9 cellular contexts compared by ENCODE assay signal in genomic region chr6:29941476-29941875, GRCh38. TPM values are rescaled to one million over a fixed set of nuclear protein-coding genes. Genes with fewer than 3 reads are reported as not detected.
DNase-seq lines count a peak whose midpoint lies in the region; ATAC-seq, FAIRE-seq and TF ChIP-seq lines count a peak whose summit lies in the region.
"Had no signal": no experiment of that assay in that cellular context is flagged by ENCODE, and none has a peak within 500 bp of the region (broad histone marks: within the 10 kb centered on the region; RNA-seq: fewer than 3 reads in every experiment).

No MANE protein-coding gene starts in this region.

- H3K4me2 ChIP-seq in IMR-90 (ENCODE audit: low read depth, low read length) (peak overlapping the region; percentile 97), K562 (ENCODE audit: insufficient read depth, low read length) (no peak overlapping the region)

- TF ChIP-seq RAD21 in IMR-90 (IDR thresholded peaks at IDR 0.05; ENCODE audit: low read length) = no peak
- no peak for TF ChIP-seq RAD21 in K562 (CRISPR knock-in tag; conservative IDR thresholded peaks at IDR 0.05 in 1 of 2, IDR thresholded peaks at IDR 0.05 in 1 of 2)

- TF ChIP-seq CTCF in AG04449 (IDR thresholded peaks at IDR 0.05; ENCODE audit: insufficient read depth, low read length, missing control alignments) (no peak), IMR-90 (conservative IDR thresholded peaks at IDR 0.05; ENCODE audit: low read depth, low read length) (no peak), K562 (IDR thresholded peaks at IDR 0.05 in 2 of 3, conservative IDR thresholded peaks at IDR 0.05 in 1 of 3; ENCODE audit: insufficient read depth in 2 of 3, low read depth in 1 of 3, low read length in 3 of 3) (no peak)

- in situ Hi-C loops in IMR-90 (cut with MboI; ENCODE audit: low sequenced_read_pairs) (no loop called here), K562 (cut with MboI) (no loop called here)

- no peak overlapping the region for H2BK120ac ChIP-seq in IMR-90 (ENCODE audit: low read depth, low read length)

- peak overlapping the region; percentile 87 for H2BK5ac ChIP-seq in IMR-90 (ENCODE audit: low read depth, low read length, poor library complexity, severe bottlenecking)

- intact Hi-C loops in IMR-90 (cut with micrococcal nuclease) (no loop called here), K562 (cut with micrococcal nuclease) (loop anchor here (5.0 kb wide), 1 partner anchor 54 kb away; no protein-coding TSS in a partner anchor)

- peak overlapping the region; percentile 87; the same call in 1 of the 2 replicates for H4K5ac ChIP-seq in IMR-90 (ENCODE audit: low read depth, low read length)

- dilution Hi-C loops in IMR-90 (cut with HindIII; ENCODE audit: low sequenced_read_pairs, unreplicated experiment) = no loop called here

- peaks cover 4% of the 10 kb centered on the region; the same call in 1 of the 2 replicates for H4K20me1 ChIP-seq in IMR-90 (ENCODE audit: insufficient read depth, low read length)
- no peaks in the 10 kb centered on the region for H4K20me1 ChIP-seq in K562 (replicated peaks; ENCODE audit: control insufficient read depth, insufficient read depth, low read length)

- H3K56ac ChIP-seq in IMR-90 (ENCODE audit: extremely low read depth, insufficient read depth, low read length) = no peak overlapping the region

- H3K18ac ChIP-seq in IMR-90 (ENCODE audit: low read depth, low read length) = no peak overlapping the region; the same call in 1 of the 2 replicates

- no peak overlapping the region for H4K91ac ChIP-seq in IMR-90 (ENCODE audit: insufficient read depth, low read depth, low read length)

- TF ChIP-seq EP300 in K562 (IDR thresholded peaks at IDR 0.05; ENCODE audit: low read length) = no peak

- BruUV-seq in IMR-90 (replicated peaks; lab: Mats Ljungman, UMichigan) (no TSS peak), K562 (replicated peaks; lab: Mats Ljungman, UMichigan) (no TSS peak)

- no peak overlapping the region for H2AK9ac ChIP-seq in IMR-90 (replicated peaks; ENCODE audit: low read depth, low read length, poor library complexity)

- H2BK15ac ChIP-seq in IMR-90 (ENCODE audit: low read depth, low read length) = 0 out of 3 replicates have a peak overlapping the region, but pooled peaks have one; percentile 40

- H2AK5ac ChIP-seq in IMR-90 (ENCODE audit: low read depth, low read length) = no peak overlapping the region

- peak overlapping the region; percentile 93; the same call in 1 of the 2 replicates for H3K4ac ChIP-seq in IMR-90 (ENCODE audit: low read depth, low read length)

- DNase-seq in AG04449 (ENCODE audit: low read depth, low spot score) (no peak), IMR-90 (peak; percentile 56), K562 (ENCODE audit: extremely low read depth in 1 of 4, low spot score in 3 of 4) (no peak), NCI-H82 (lab: John Stamatoyannopoulos, UW) (no peak), T1000 (lab: John Stamatoyannopoulos, UW) (no peak)

- TF ChIP-seq POLR2A in IMR-90 (IDR thresholded peaks at IDR 0.05; ENCODE audit: low read depth, low read length) = no peak
- no peak for TF ChIP-seq POLR2A in K562 (conservative IDR thresholded peaks at IDR 0.05)

- H3K27me3 ChIP-seq in IMR-90 (ENCODE audit: control insufficient read depth, insufficient read depth, low read length) (no peaks in the 10 kb centered on the region), K562 (ENCODE audit: control insufficient read depth in 2 of 2, insufficient read depth in 2 of 2, low read length in 2 of 2) (no peaks in the 10 kb centered on the region; a peak in 1 of 5 replicates), muscle layer of colon (ENCODE audit: control insufficient read depth in 1 of 2, insufficient read depth in 2 of 2, low read length in 2 of 2) (no peaks in the 10 kb centered on the region)

- H3K36me3 ChIP-seq in IMR-90 (ENCODE audit: control insufficient read depth, insufficient read depth, low read length) = peaks cover 17% of the 10 kb centered on the region
- no peaks in the 10 kb centered on the region for H3K36me3 ChIP-seq in K562 (ENCODE audit: control insufficient read depth, insufficient read depth, low read length)
- peaks cover 13% of the 10 kb centered on the region for H3K36me3 ChIP-seq in muscle layer of colon (ENCODE audit: insufficient read depth, low read length)

- ATAC-seq in IMR-90 (ENCODE audit: low read depth) (no peak), K562 (no peak), HG02970 (IDR thresholded peaks at IDR 0.05; ENCODE audit: low FRiP score, unreplicated experiment) (no peak), GM19455 (IDR thresholded peaks at IDR 0.05; ENCODE audit: unreplicated experiment) (no peak)

- no peak overlapping the region for H2AFZ ChIP-seq in IMR-90 (replicated peaks; ENCODE audit: low read length, poor library complexity)
- no peak overlapping the region for H2AFZ ChIP-seq in K562 (ENCODE audit: low read depth, low read length)

- H3K27ac ChIP-seq in IMR-90 (ENCODE audit: insufficient read depth, low read length) (no peak overlapping the region), K562 (ENCODE audit: extremely low read depth, low read depth, low read length) (no peak overlapping the region), muscle layer of colon (ENCODE audit: low read depth, low read length) (peak overlapping the region; percentile 75)

- peak overlapping the region; percentile 74 to 87; a peak in 2 of 4 replicates for H4K8ac ChIP-seq in IMR-90 (ENCODE audit: low read depth in 2 of 2, low read length in 2 of 2)

- POLR2A ChIA-PET in AG04449 (lab: Yijun Ruan, JAX) (interaction anchor here (1.3 kb wide), 1 partner anchor 11 kb away, joined by 4 read pairs; no protein-coding TSS in a partner anchor), IMR-90 (lab: Charles Lee; ENCODE audit: unreplicated experiment) (no interaction called here), K562 (lab: Yijun Ruan, JAX) (interaction anchor here (1.4 kb wide), 1 partner anchor 12 kb away, joined by 4 read pairs; no protein-coding TSS in a partner anchor)

- peak overlapping the region; percentile 69 for H3K4me3 ChIP-seq in AG04449 (ENCODE audit: low read depth, low read length)
- no peak overlapping the region; the same call in 1 of the 2 replicates for H3K4me3 ChIP-seq in IMR-90 (ENCODE audit: insufficient read depth, low read depth, low read length)
- no peak overlapping the region for H3K4me3 ChIP-seq in K562
- H3K4me3 ChIP-seq in muscle layer of colon (ENCODE audit: low read depth in 1 of 2, low read length in 2 of 2) = peak overlapping the region; percentile 38 to 68

- H3K14ac ChIP-seq in IMR-90 (replicated peaks; ENCODE audit: low read depth, low read length) = 0 out of 2 replicates have a peak overlapping the region, but pooled peaks have one; percentile 98

- no CpG with 5 or more reads among the region's 1 CpG for WGBS in IMR-90 (ENCODE audit: extremely low coverage in 2 of 2, insufficient read length in 1 of 2), 2 experiments
- WGBS in K562 (ENCODE audit: insufficient coverage, low coverage, missing lambda C conversion rate) = 0% methylated on average over 1 of the region's 1 CpG

- H3K79me2 ChIP-seq in K562 (ENCODE audit: control insufficient read depth, insufficient read depth, low read length) = no peaks in the 10 kb centered on the region

- H3K9me1 ChIP-seq in IMR-90 (ENCODE audit: insufficient read depth, low read length) = peaks cover 3% of the 10 kb centered on the region; the same call in 1 of the 2 replicates
- H3K9me1 ChIP-seq in K562 (ENCODE audit: control insufficient read depth, insufficient read depth, low read length) = no peaks in the 10 kb centered on the region

- CTCF ChIA-PET in AG04449 (lab: Yijun Ruan, JAX) (interaction anchor here (0.8 to 1.2 kb wide), 2 partner anchors 18 to 26 kb away, joined by 3 read pairs; no protein-coding TSS in a partner anchor), IMR-90 (lab: Yijun Ruan, JAX) (no interaction called here), K562 (lab: Yijun Ruan, JAX; ENCODE audit: low intra/inter-chr PET ratio) (no interaction called here)

- peaks cover 4% of the 10 kb centered on the region for H3K4me1 ChIP-seq in IMR-90 (ENCODE audit: control insufficient read depth, insufficient read depth, low read length)
- peaks cover 0 to 7% of the 10 kb centered on the region in 2 experiments; a peak in 1 of 5 replicates for H3K4me1 ChIP-seq in K562 (replicated peaks in 1 of 2; ENCODE audit: control insufficient read depth in 2 of 2, insufficient read depth in 2 of 2, low read length in 2 of 2)
- H3K4me1 ChIP-seq in muscle layer of colon (ENCODE audit: insufficient read depth, low read length) = peaks cover 14% of the 10 kb centered on the region

- H3K9ac ChIP-seq in IMR-90 (ENCODE audit: low read depth, low read length) (peak overlapping the region; percentile 79; the same call in 1 of the 2 replicates), K562 (ENCODE audit: insufficient read depth in 1 of 2, low read depth in 2 of 2, low read length in 2 of 2) (no peak overlapping the region), muscle layer of colon (ENCODE audit: low read length) (peak overlapping the region; percentile 97)

- FAIRE-seq in K562 (lab: Jason Lieb, UNC) = peak; percentile 32
- FAIRE-seq: endometrium had no signal

- no peaks in the 10 kb centered on the region for H3K9me3 ChIP-seq in IMR-90 (ENCODE audit: control insufficient read depth, insufficient read depth, low read length)
- no peaks in the 10 kb centered on the region for H3K9me3 ChIP-seq in K562 (replicated peaks; ENCODE audit: control insufficient read depth, insufficient read depth, low read depth, low read length)
- H3K9me3 ChIP-seq in muscle layer of colon (ENCODE audit: low read length) = no peaks in the 10 kb centered on the region

- 0 out of 2 replicates have a peak overlapping the region, but pooled peaks have one; percentile 45 for H2BK20ac ChIP-seq in IMR-90 (ENCODE audit: low read depth, low read length)

- H3K23ac ChIP-seq in IMR-90 (ENCODE audit: low read depth, low read length) = peak overlapping the region; percentile 93; the same call in 1 of the 2 replicates

- peaks cover 4 to 5% of the 10 kb centered on the region in 2 experiments; a peak in 3 of 4 replicates for H3K79me1 ChIP-seq in IMR-90 (ENCODE audit: low read depth in 1 of 2, low read length in 2 of 2)

RNA-seq across cellular contexts. Expression of gene HLA-A, which starts 0.9 kb away (rescaled TPM):
- total RNA-seq in IMR-90 (2012; rRNA removed) (76.4 and 94.5 TPM in 2 replicates), K562 (2014; rRNA removed) (not detected in 2 replicates), K562 (2014; rRNA removed; fragmentation: Illumina TruSeq; extraction: Trizol) (not detected in 2 replicates), K562 (2015; rRNA removed; fragmentation: Illumina TruSeq; extraction: Trizol) (not detected in 2 replicates), K562 (2021) (3.3 and 4.5 TPM in 2 replicates)
- polyA plus RNA-seq in IMR-90 (2012; rRNA removed) (218 and 239 TPM in 2 replicates), K562 (2011; rRNA removed) (not detected in 2 replicates), K562 (2014; fragmentation: Illumina TruSeq; extraction: Trizol) (not detected in 2 replicates), K562 (2014; fragmentation: Nextera tagmentation; extraction: Ambion mirVana) (not detected), K562 (2014; rRNA removed) (0.09 and 0.46 TPM in 2 replicates)
- polyA plus RNA-seq in IMR-90 (2012; cell fraction: cytosol; rRNA removed) = 418 and 434 TPM in 2 replicates
- polyA plus RNA-seq in IMR-90 (2012; cell fraction: nucleus; rRNA removed; ENCODE audit: low replicate concordance) = 176 and 182 TPM in 2 replicates
- not detected in 2 replicates for total RNA-seq in K562 (2011; cell fraction: chromatin; rRNA removed; ENCODE audit: low replicate concordance)
- total RNA-seq in K562 (2011; cell fraction: nucleolus; rRNA removed) = not detected in 2 replicates
- not detected in 2 replicates for total RNA-seq in K562 (2011; cell fraction: nucleoplasm; rRNA removed)
- polyA plus RNA-seq in K562 (2011; cell fraction: cytosol; rRNA removed) = 0.04 and 0.09 TPM in 2 replicates
- polyA plus RNA-seq in K562 (2011; cell fraction: nucleus; rRNA removed) = not detected in 2 replicates
- polyA plus RNA-seq in K562 (2012) = 0.04 and 0.15 TPM in 2 replicates
- 0.27 TPM in 1 of 2 replicates, not detected in the other for polyA minus RNA-seq in K562 (2011; rRNA and poly(A)+ RNA removed)
- 3.5 and 8.9 TPM in 2 replicates for polyA minus RNA-seq in K562 (2011; cell fraction: cytosol; rRNA and poly(A)+ RNA removed)
- polyA minus RNA-seq in K562 (2011; cell fraction: nucleus; rRNA and poly(A)+ RNA removed) = 0.78 and 1.1 TPM in 2 replicates

Comparison
In these comparisons a context has a peak if more than half of its experiments do, and no peak if none do; other contexts are left out.
1. H3K4me3 ChIP-seq: peak in AG04449 (single experiment) and muscle layer of colon (2 of 2); none in IMR-90 (single experiment) and K562 (single experiment).
2. H3K9ac ChIP-seq: peak in IMR-90 (single experiment) and muscle layer of colon (single experiment); none in K562 (0 of 2).
3. RNA of gene HLA-A, which starts 0.9 kb away (total RNA-seq): 76.4 to 94.5 TPM in IMR-90; 3.3 to 4.5 TPM in K562; every median in the first group is over 10 times any median in the second.